8 cellular contexts compared by ENCODE assay signal in the genomic region with DNA sequence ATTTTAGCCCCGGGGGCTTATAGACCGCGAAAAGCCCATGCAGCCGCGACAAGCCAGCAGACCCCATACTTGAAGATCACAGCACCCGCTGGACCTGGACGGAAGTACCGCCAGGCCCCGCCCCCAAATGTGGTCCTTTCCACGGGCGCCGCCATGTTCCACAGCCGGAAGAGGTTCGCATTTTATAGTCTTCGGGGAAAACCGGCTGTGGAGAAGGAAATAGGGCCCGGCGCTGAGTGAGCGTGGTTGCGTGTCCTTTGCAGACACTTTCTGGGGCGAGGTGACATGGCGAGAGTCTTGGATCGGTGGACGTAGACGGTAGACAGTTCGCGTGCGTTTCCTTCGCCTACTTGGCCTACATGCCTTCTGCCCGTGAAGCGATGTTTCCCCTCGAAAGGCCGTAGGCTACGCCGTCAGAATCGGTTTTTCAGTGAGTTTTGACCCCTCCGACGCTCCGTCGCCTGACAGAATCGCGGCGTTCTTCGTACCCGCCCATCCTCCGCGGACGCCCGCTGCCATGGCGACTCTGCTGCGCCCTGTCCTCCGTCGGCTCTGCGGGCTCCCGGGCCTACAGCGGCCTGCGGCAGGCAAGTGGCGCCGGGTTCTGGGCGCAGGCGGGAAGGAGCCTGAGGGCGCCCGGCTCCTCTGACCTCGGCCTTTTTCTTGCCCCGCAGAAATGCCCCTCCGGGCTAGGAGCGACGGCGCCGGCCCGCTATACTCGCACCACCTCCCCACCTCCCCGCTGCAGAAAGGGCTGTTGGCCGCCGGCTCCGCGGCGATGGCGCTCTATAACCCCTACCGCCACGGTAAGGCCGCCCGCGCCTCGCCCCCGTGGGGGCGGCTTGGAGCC. TPM values are rescaled to one million over a fixed set of nuclear protein-coding genes. Genes with fewer than 3 reads are reported as not detected.
A peak's percentile ranks its signal among the peaks of the same experiment; 100 is the strongest.
DNase-seq lines count a peak whose midpoint lies in the region; ATAC-seq and TF ChIP-seq lines count a peak whose summit lies in the region.

A gene (plus strand): TSS at position 498 of the 850 bp plus-strand sequence. CDS start 20 bp downstream, at position 518.
A gene with protein sequence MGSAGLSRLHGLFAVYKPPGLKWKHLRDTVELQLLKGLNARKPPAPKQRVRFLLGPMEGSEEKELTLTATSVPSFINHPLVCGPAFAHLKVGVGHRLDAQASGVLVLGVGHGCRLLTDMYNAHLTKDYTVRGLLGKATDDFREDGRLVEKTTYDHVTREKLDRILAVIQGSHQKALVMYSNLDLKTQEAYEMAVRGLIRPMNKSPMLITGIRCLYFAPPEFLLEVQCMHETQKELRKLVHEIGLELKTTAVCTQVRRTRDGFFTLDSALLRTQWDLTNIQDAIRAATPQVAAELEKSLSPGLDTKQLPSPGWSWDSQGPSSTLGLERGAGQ (minus strand): TSS at position 106 of the 850 bp plus-strand sequence. CDS start 39 bp downstream, at position 67.

- no peaks in the 10 kb centered on the region for H3K27me3 ChIP-seq in spleen (replicated peaks in 1 of 7)

- peak; percentile 78 for ATAC-seq in GM19025 (IDR thresholded peaks at IDR 0.05; ENCODE audit: low read depth, unreplicated experiment)
- peak; percentile 73 for ATAC-seq in HG03280 (IDR thresholded peaks at IDR 0.05; ENCODE audit: unreplicated experiment)

- peaks cover 0 to 70% (median 30%) of the 10 kb centered on the region in 6 donors for H3K36me3 ChIP-seq in spleen

- TF ChIP-seq POLR2A in spleen (IDR thresholded peaks at IDR 0.05): peak in 1 of 3 donors; percentile 37

- no peaks in the 10 kb centered on the region for H3K9me3 ChIP-seq in spleen

- intact Hi-C loops in spleen (cut with DNase I; ENCODE audit: low total_unique reads): no loop called here

- peak; percentile 11 for TF ChIP-seq CTCF in AG09309 (IDR thresholded peaks at IDR 0.05; ENCODE audit: control insufficient read depth, insufficient read depth, low read depth, low read length, missing control alignments)
- TF ChIP-seq CTCF in spleen (IDR thresholded peaks at IDR 0.05 in 8 of 11, conservative IDR thresholded peaks at IDR 0.05 in 3 of 11): peak in 1 of 11 experiments; percentile 14

- DNase-seq in AG09309 (ENCODE audit: low read depth) (peak; percentile 67), NCI-H345 treated with DMSO at 0.1 percent for 48 hours (lab: John Stamatoyannopoulos, UW; ENCODE audit: unreplicated experiment) (peak; percentile 90), caudate nucleus (lab: John Stamatoyannopoulos, UW) (peak; percentile 60 to 98 (median 93)), inferior parietal cortex (ENCODE audit: extremely low spot score) (peak; percentile 99), spleen (peak; percentile 97)
- DNase-seq in activated CD4-positive, CD25-positive, alpha-beta regulatory T cell (lab: John Stamatoyannopoulos, UW): peak; percentile 77 to 87 (median 85)

- H3K27ac ChIP-seq in caudate nucleus (ENCODE audit: low read depth, low read length): peak within 1 kb of the TSS; percentile 99
- H3K27ac ChIP-seq in spleen: peak within 1 kb of the TSS; percentile 64 to 96 (median 90)

- H3K4me1 ChIP-seq in spleen: peaks cover 17 to 40% (median 31%) of the 10 kb centered on the region in 6 donors

- H3K4me3 ChIP-seq in AG09309 (ENCODE audit: control insufficient read depth, low read depth, low read length): peak within 1 kb of the TSS; percentile 92
- peak within 1 kb of the TSS; percentile 83 to 100 (median 98) for H3K4me3 ChIP-seq in spleen

- 0 to 1% (median 0%) methylated on average over 62 to 87 of the region's 87 CpGs for WGBS in spleen, 5 donors

RNA-seq across cellular contexts. Expression of the first gene that starts in this region (rescaled TPM):
- 10 to 100 TPM; 23.9 to 53.8 (median 37.3) TPM for total RNA-seq in spleen
- polyA plus RNA-seq in spleen: 10 to 100 TPM; 39.2 to 63.7 (median 54.7) TPM

RNA-seq across cellular contexts. Expression of the second gene that starts in this region (rescaled TPM):
- total RNA-seq in spleen: 10 to 100 TPM in 5 of 7 donors, 1 to 10 TPM in 2; 9.0 to 19.2 (median 16.3) TPM
- polyA plus RNA-seq in spleen: 10 to 100 TPM; 11.8 to 15.3 (median 14.1) TPM

Comparison
In these comparisons a context has a peak if more than half of its experiments do, and no peak if none do; other contexts are left out.
1. Peak in every context shown above with its lines: DNase-seq, ATAC-seq, H3K4me3 ChIP-seq and H3K27ac ChIP-seq.